19 cellular contexts compared by ENCODE assay signal in the genomic region with DNA sequence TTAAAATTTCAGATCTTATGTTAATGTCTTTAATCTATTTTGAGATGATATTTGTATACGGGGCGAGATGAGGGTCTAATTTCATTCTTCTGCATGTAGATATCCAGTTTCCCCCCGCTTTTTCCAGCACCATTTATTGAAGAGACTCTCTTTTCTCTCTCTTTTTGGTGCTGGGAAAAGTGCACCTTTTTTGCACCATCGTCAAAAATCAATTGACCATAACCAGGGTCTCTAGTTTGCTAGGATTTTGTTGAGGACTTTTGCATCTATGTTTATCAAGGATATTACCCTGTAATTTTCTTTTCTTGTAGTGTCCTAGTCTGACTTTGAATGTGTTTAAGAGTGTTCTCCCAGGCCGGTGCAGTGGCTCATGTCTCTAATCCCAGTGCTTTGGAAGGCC.
DNase-seq lines count a peak whose midpoint lies in the region; ATAC-seq, FAIRE-seq and TF ChIP-seq lines count a peak whose summit lies in the region.
"Had no signal": no experiment of that assay in that cellular context is flagged by ENCODE, and none has a peak within 500 bp of the region (broad histone marks: within the 10 kb centered on the region; RNA-seq: fewer than 3 reads in every experiment).

No MANE protein-coding gene starts in this region.

- DNase-seq in A549 (ENCODE audit: low read depth in 1 of 2, low spot score in 1 of 2) (no peak), IMR-90 (no peak), endothelial cell of umbilical vein (ENCODE audit: low read depth, low spot score) (no peak), mucosa of gallbladder (ENCODE audit: low spot score) (no peak), SIG-M5 treated with dmso at 0.1 percent for 504 hours (lab: John Stamatoyannopoulos, UW; ENCODE audit: unreplicated experiment) (no peak)
- DNase-seq: 8988T; AML-193; Caco-2; Calu3; CD4-positive, alpha-beta T cell; CD8-positive, alpha-beta T cell; DMS79 treated with DMSO at 0.1 percent for 48 hours; GF-D8 had no signal

- no peak overlapping the region for H2AK9ac ChIP-seq in IMR-90 (replicated peaks; ENCODE audit: low read depth, low read length, poor library complexity)

- BruUV-seq in IMR-90 (replicated peaks; lab: Mats Ljungman, UMichigan) (no TSS peak), endothelial cell of umbilical vein (replicated peaks; lab: Mats Ljungman, UMichigan) (no TSS peak)

- no peak overlapping the region for H4K5ac ChIP-seq in IMR-90 (ENCODE audit: low read depth, low read length)

- H2AFZ ChIP-seq in IMR-90 (replicated peaks; ENCODE audit: low read length, poor library complexity) (no peak overlapping the region), endothelial cell of umbilical vein (ENCODE audit: low read depth, low read length) (no peak overlapping the region)

- H3K27me3 ChIP-seq in IMR-90 (ENCODE audit: control insufficient read depth, insufficient read depth, low read length) (no peaks in the 10 kb centered on the region), endothelial cell of umbilical vein (ENCODE audit: control insufficient read depth in 2 of 2, insufficient read depth in 2 of 2, low read length in 2 of 2) (no peaks in the 10 kb centered on the region)
- H3K27me3 ChIP-seq: BLaER1 treated with 17β-estradiol and CSF1 and Interleukin-3, amounts not matched to agents 10 nM and 100 nM had no signal

- no peaks in the 10 kb centered on the region for H3K79me1 ChIP-seq in IMR-90 (ENCODE audit: low read depth in 1 of 2, low read length in 2 of 2)

- no peak overlapping the region for H2BK120ac ChIP-seq in IMR-90 (ENCODE audit: low read depth, low read length)

- H3K4me3 ChIP-seq in A549 (no peak overlapping the region), IMR-90 (ENCODE audit: insufficient read depth, low read depth, low read length) (no peak overlapping the region), endothelial cell of umbilical vein (replicated peaks in 1 of 3; ENCODE audit: insufficient read depth in 1 of 3, low read depth in 1 of 3, low read length in 3 of 3) (no peak overlapping the region)
- H3K4me3 ChIP-seq: BLaER1 treated with 17β-estradiol and CSF1 and Interleukin-3, amounts not matched to agents 10 nM and 100 nM had no signal

- H3K23ac ChIP-seq in IMR-90 (ENCODE audit: low read depth, low read length), result no peak overlapping the region

- H3K9me1 ChIP-seq in IMR-90 (ENCODE audit: insufficient read depth, low read length), result no peaks in the 10 kb centered on the region
- no peaks in the 10 kb centered on the region for H3K9me1 ChIP-seq in endothelial cell of umbilical vein (replicated peaks; ENCODE audit: control insufficient read depth, extremely low read depth, insufficient read depth, low read length)

- no peak overlapping the region for H2BK20ac ChIP-seq in IMR-90 (ENCODE audit: low read depth, low read length)

- ATAC-seq in A549 (no peak), IMR-90 (ENCODE audit: low read depth) (no peak)
- ATAC-seq: CD8-positive, alpha-beta T cell had no signal

- H4K20me1 ChIP-seq in IMR-90 (ENCODE audit: insufficient read depth, low read length), result no peaks in the 10 kb centered on the region
- H4K20me1 ChIP-seq in endothelial cell of umbilical vein (replicated peaks; ENCODE audit: control insufficient read depth, extremely low read depth, insufficient read depth, low read length), result peaks cover 2% of the 10 kb centered on the region
- H4K20me1 ChIP-seq: BLaER1 treated with 17β-estradiol and CSF1 and Interleukin-3, amounts not matched to agents 10 nM and 100 nM had no signal

- H3K4ac ChIP-seq in IMR-90 (ENCODE audit: low read depth, low read length), result no peak overlapping the region

- no peak overlapping the region for H3K14ac ChIP-seq in IMR-90 (replicated peaks; ENCODE audit: low read depth, low read length)

- TF ChIP-seq POLR2A in A549 (IDR thresholded peaks at IDR 0.05; ENCODE audit: low read length) (no peak), IMR-90 (IDR thresholded peaks at IDR 0.05; ENCODE audit: low read depth, low read length) (no peak), endothelial cell of umbilical vein (IDR thresholded peaks at IDR 0.05; ENCODE audit: low read depth, low read length) (no peak)

- intact Hi-C loops in IMR-90 (cut with micrococcal nuclease) (no loop called here), endothelial cell of umbilical vein (cut with micrococcal nuclease) (no loop called here)

- no peak overlapping the region for H3K18ac ChIP-seq in IMR-90 (ENCODE audit: low read depth, low read length)

- TF ChIP-seq RAD21 in A549 (conservative IDR thresholded peaks at IDR 0.05 in 1 of 2, IDR thresholded peaks at IDR 0.05 in 1 of 2) (no peak), IMR-90 (IDR thresholded peaks at IDR 0.05; ENCODE audit: low read length) (no peak)

- H3K4me1 ChIP-seq in A549 (no peaks in the 10 kb centered on the region), IMR-90 (ENCODE audit: control insufficient read depth, insufficient read depth, low read length) (no peaks in the 10 kb centered on the region), endothelial cell of umbilical vein (ENCODE audit: control insufficient read depth, extremely low read depth, insufficient read depth, low read length) (no peaks in the 10 kb centered on the region)
- H3K4me1 ChIP-seq: BLaER1 treated with 17β-estradiol and CSF1 and Interleukin-3, amounts not matched to agents 10 nM and 100 nM; Caco-2 had no signal

- H3K4me2 ChIP-seq in A549 (no peak overlapping the region), IMR-90 (ENCODE audit: low read depth, low read length) (no peak overlapping the region), endothelial cell of umbilical vein (ENCODE audit: insufficient read depth, low read length) (no peak overlapping the region)
- H3K4me2 ChIP-seq: BLaER1 treated with 17β-estradiol and CSF1 and Interleukin-3, amounts not matched to agents 10 nM and 100 nM had no signal

- FAIRE-seq in A549 (lab: Jason Lieb, UNC), result no peak
- FAIRE-seq in endothelial cell of umbilical vein (lab: Jason Lieb, UNC), result peak; percentile 50
- FAIRE-seq: D721Med, G401.6, GM12891, GM19239 had no signal

- H3K9ac ChIP-seq in IMR-90 (ENCODE audit: low read depth, low read length), result no peak overlapping the region
- no peak overlapping the region for H3K9ac ChIP-seq in endothelial cell of umbilical vein (replicated peaks; ENCODE audit: extremely low read depth, insufficient read depth, low read length)
- H3K9ac ChIP-seq: BLaER1 treated with 17β-estradiol and CSF1 and Interleukin-3, amounts not matched to agents 10 nM and 100 nM had no signal

- TF ChIP-seq EP300 in A549 (IDR thresholded peaks at IDR 0.05), result no peak

- H3K9me3 ChIP-seq in A549 (no peaks in the 10 kb centered on the region), IMR-90 (ENCODE audit: control insufficient read depth, insufficient read depth, low read length) (peaks cover 2% of the 10 kb centered on the region; the same call in 1 of the 2 replicates), endothelial cell of umbilical vein (replicated peaks; ENCODE audit: control insufficient read depth, insufficient read depth, low read length) (no peaks in the 10 kb centered on the region)
- H3K9me3 ChIP-seq: Caco-2 had no signal

- H2BK15ac ChIP-seq in IMR-90 (ENCODE audit: low read depth, low read length), result no peak overlapping the region

- dilution Hi-C loops in IMR-90 (cut with HindIII; ENCODE audit: low sequenced_read_pairs, unreplicated experiment), result no loop called here
- dilution Hi-C loops in endothelial cell of umbilical vein (cut with MboI; ENCODE audit: extremely low pct_ligation_motif_present, low sequenced_read_pairs), result no loop called here

- H3K36me3 ChIP-seq in IMR-90 (ENCODE audit: control insufficient read depth, insufficient read depth, low read length) (peaks cover 14% of the 10 kb centered on the region; the same call in 1 of the 2 replicates), endothelial cell of umbilical vein (ENCODE audit: control insufficient read depth in 2 of 2, extremely low read depth in 1 of 2, insufficient read depth in 2 of 2, low read length in 2 of 2) (peaks cover 0 to 8% of the 10 kb centered on the region in 2 experiments)

- 89% methylated on average over 5 of the region's 5 CpGs for WGBS in A549 (ENCODE audit: missing lambda C conversion rate)
- WGBS in IMR-90 (ENCODE audit: extremely low coverage in 2 of 2, insufficient read length in 1 of 2), 2 experiments, result no CpG with 5 or more reads among the region's 5 CpGs

- no peak overlapping the region for H4K91ac ChIP-seq in IMR-90 (ENCODE audit: insufficient read depth, low read depth, low read length)

- no peaks in the 10 kb centered on the region for H3K79me2 ChIP-seq in endothelial cell of umbilical vein (ENCODE audit: control insufficient read depth, insufficient read depth, low read length)

- no peak overlapping the region for H2AK5ac ChIP-seq in IMR-90 (ENCODE audit: low read depth, low read length)

- in situ Hi-C loops in IMR-90 (cut with MboI; ENCODE audit: low sequenced_read_pairs), result loop anchor here (25.0 kb wide), 1 partner anchor 737 kb away; no protein-coding TSS in a partner anchor

- CTCF ChIA-PET in A549 (lab: Yijun Ruan, JAX), result no interaction called here
- CTCF ChIA-PET in IMR-90 (lab: Yijun Ruan, JAX), result interaction anchor here (0.7 kb wide), 1 partner anchor 67 kb away, joined by 4 read pairs; no protein-coding TSS in a partner anchor
- CTCF ChIA-PET in endothelial cell of umbilical vein (lab: Charles Lee), result no interaction called here

- no peak overlapping the region for H4K8ac ChIP-seq in IMR-90 (ENCODE audit: low read depth in 2 of 2, low read length in 2 of 2)

- no peak overlapping the region for H3K56ac ChIP-seq in IMR-90 (ENCODE audit: extremely low read depth, insufficient read depth, low read length)

- H3K27ac ChIP-seq in A549, result no peak overlapping the region
- no peak overlapping the region for H3K27ac ChIP-seq in IMR-90 (ENCODE audit: insufficient read depth, low read length)
- H3K27ac ChIP-seq in endothelial cell of umbilical vein (ENCODE audit: insufficient read depth, low read depth, low read length), result no peak overlapping the region
- H3K27ac ChIP-seq: BLaER1 treated with 17β-estradiol and CSF1 and Interleukin-3, amounts not matched to agents 10 nM and 100 nM; C4-2B had no signal

- TF ChIP-seq CTCF in A549 (IDR thresholded peaks at IDR 0.05) (no peak), IMR-90 (conservative IDR thresholded peaks at IDR 0.05; ENCODE audit: low read depth, low read length) (no peak), endothelial cell of umbilical vein (IDR thresholded peaks at IDR 0.05; ENCODE audit: extremely low read depth in 1 of 2, insufficient read depth in 1 of 2, low read depth in 1 of 2, low read length in 2 of 2) (no peak)

- POLR2A ChIA-PET in A549 (lab: Yijun Ruan, JAX), result no interaction called here
- POLR2A ChIA-PET in IMR-90 (lab: Charles Lee; ENCODE audit: unreplicated experiment), result no interaction called here
- POLR2A ChIA-PET in endothelial cell of umbilical vein (lab: Charles Lee), result no interaction called here

- H2BK5ac ChIP-seq in IMR-90 (ENCODE audit: low read depth, low read length, poor library complexity, severe bottlenecking), result no peak overlapping the region

TF ChIP-seq in A549, 52 proteins besides CTCF, POLR2A, EP300 and RAD21:
- TF ChIP-seq CBX8 (IDR thresholded peaks at IDR 0.05), result no peak
- TF ChIP-seq MAFK (IDR thresholded peaks at IDR 0.05; ENCODE audit: partially characterized antibody), result peak; percentile 67

TF ChIP-seq in IMR-90, 13 proteins besides CTCF, POLR2A, EP300 and RAD21 (continues in another document):
- TF ChIP-seq MAFK (IDR thresholded peaks at IDR 0.05; ENCODE audit: low read depth, low read length), result peak; percentile 54; the same call in 1 of the 2 replicates

TF ChIP-seq in endothelial cell of umbilical vein, 7 proteins besides CTCF, POLR2A, EP300 and RAD21 (continues in another document):
- TF ChIP-seq POLR2AphosphoS5 (IDR thresholded peaks at IDR 0.05; ENCODE audit: insufficient read depth, low read depth, low read length), result no peak
